Comparison of ENCODE assay signal across 18 cellular contexts in the genomic region with DNA sequence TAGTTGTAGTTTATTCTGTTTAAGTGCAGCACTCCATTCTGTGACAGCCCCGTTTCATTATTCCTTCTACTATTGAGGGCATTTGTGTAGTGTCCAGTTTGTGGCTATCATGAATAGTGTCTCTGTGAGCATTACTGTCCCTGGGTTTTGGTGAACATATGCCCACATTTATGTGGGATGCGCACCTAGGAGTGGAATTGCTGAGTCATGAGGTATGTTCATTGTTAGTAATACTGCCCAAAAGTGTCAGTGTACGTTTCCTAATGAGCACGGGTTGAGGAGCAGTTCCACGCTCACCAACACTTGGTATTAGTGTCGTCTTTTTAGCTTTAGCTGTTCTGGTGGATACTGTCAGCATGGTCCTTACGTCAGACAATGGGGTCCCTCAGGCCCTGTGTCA.
DNase-seq lines count a peak whose midpoint lies in the region; ATAC-seq, FAIRE-seq and TF ChIP-seq lines count a peak whose summit lies in the region.
"Had no signal": no experiment of that assay in that cellular context is flagged by ENCODE, and none has a peak within 500 bp of the region (broad histone marks: within the 10 kb centered on the region; RNA-seq: fewer than 3 reads in every experiment).

No MANE protein-coding gene starts in this region.

- POLR2A ChIA-PET in IMR-90 (lab: Charles Lee; ENCODE audit: unreplicated experiment) = no interaction called here
- POLR2A ChIA-PET in K562 (lab: Yijun Ruan, JAX) = no interaction called here

- CTCF ChIA-PET in IMR-90 (lab: Yijun Ruan, JAX) (no interaction called here), K562 (lab: Yijun Ruan, JAX; ENCODE audit: low intra/inter-chr PET ratio) (no interaction called here)

- dilution Hi-C loops in IMR-90 (cut with HindIII; ENCODE audit: low sequenced_read_pairs, unreplicated experiment) = no loop called here

- H2AFZ ChIP-seq in IMR-90 (replicated peaks; ENCODE audit: low read length, poor library complexity) = no peak overlapping the region
- no peak overlapping the region for H2AFZ ChIP-seq in K562 (ENCODE audit: low read depth, low read length)
- no peak overlapping the region for H2AFZ ChIP-seq in neural cell (ENCODE audit: low read depth, low read length)
- H2AFZ ChIP-seq: GM23248 had no signal

- WGBS in IMR-90 (ENCODE audit: extremely low coverage in 2 of 2, insufficient read length in 1 of 2), 2 experiments = 100% methylated on average over 1 of the region's 7 CpGs; no CpG with 5 or more reads in 1 of the 2 experiments
- 0% methylated on average over 7 of the region's 7 CpGs for WGBS in K562 (ENCODE audit: insufficient coverage, low coverage, missing lambda C conversion rate)

- no peak for TF ChIP-seq RAD21 in IMR-90 (IDR thresholded peaks at IDR 0.05; ENCODE audit: low read length)
- no peak for TF ChIP-seq RAD21 in K562 (CRISPR knock-in tag; conservative IDR thresholded peaks at IDR 0.05 in 1 of 2, IDR thresholded peaks at IDR 0.05 in 1 of 2)
- TF ChIP-seq RAD21 in neural cell (conservative IDR thresholded peaks at IDR 0.05) = no peak

- no peaks in the 10 kb centered on the region for H3K4me1 ChIP-seq in IMR-90 (ENCODE audit: control insufficient read depth, insufficient read depth, low read length)
- H3K4me1 ChIP-seq in K562 (replicated peaks in 1 of 2; ENCODE audit: control insufficient read depth in 2 of 2, insufficient read depth in 2 of 2, low read length in 2 of 2) = no peaks in the 10 kb centered on the region

- H3K9me1 ChIP-seq in IMR-90 (ENCODE audit: insufficient read depth, low read length) (no peaks in the 10 kb centered on the region), K562 (ENCODE audit: control insufficient read depth, insufficient read depth, low read length) (no peaks in the 10 kb centered on the region)

- no peak overlapping the region for H3K56ac ChIP-seq in IMR-90 (ENCODE audit: extremely low read depth, insufficient read depth, low read length)

- H2AK9ac ChIP-seq in IMR-90 (replicated peaks; ENCODE audit: low read depth, low read length, poor library complexity) = no peak overlapping the region

- H3K14ac ChIP-seq in IMR-90 (replicated peaks; ENCODE audit: low read depth, low read length) = no peak overlapping the region

- H4K5ac ChIP-seq in IMR-90 (ENCODE audit: low read depth, low read length) = no peak overlapping the region

- in situ Hi-C loops in IMR-90 (cut with MboI; ENCODE audit: low sequenced_read_pairs) = no loop called here
- in situ Hi-C loops in K562 (cut with MboI) = no loop called here

- H3K9ac ChIP-seq in IMR-90 (ENCODE audit: low read depth, low read length) (no peak overlapping the region), K562 (ENCODE audit: insufficient read depth in 1 of 2, low read depth in 2 of 2, low read length in 2 of 2) (no peak overlapping the region), neural cell (ENCODE audit: low read length) (no peak overlapping the region)
- H3K9ac ChIP-seq: BLaER1, GM23248 had no signal

- H3K36me3 ChIP-seq in IMR-90 (ENCODE audit: control insufficient read depth, insufficient read depth, low read length) (no peaks in the 10 kb centered on the region), K562 (ENCODE audit: control insufficient read depth, insufficient read depth, low read length) (no peaks in the 10 kb centered on the region), neural cell (ENCODE audit: insufficient read depth, low read length) (no peaks in the 10 kb centered on the region)
- H3K36me3 ChIP-seq: BLaER1 had no signal

- no peak overlapping the region for H4K91ac ChIP-seq in IMR-90 (ENCODE audit: insufficient read depth, low read depth, low read length)

- BruUV-seq in IMR-90 (replicated peaks; lab: Mats Ljungman, UMichigan) (no TSS peak), K562 (replicated peaks; lab: Mats Ljungman, UMichigan) (no TSS peak)

- TF ChIP-seq EP300 in K562 (IDR thresholded peaks at IDR 0.05; ENCODE audit: low read length) (no peak), neural cell (conservative IDR thresholded peaks at IDR 0.05; ENCODE audit: poor library complexity, severe bottlenecking) (no peak)

- H3K79me2 ChIP-seq in K562 (ENCODE audit: control insufficient read depth, insufficient read depth, low read length) (no peaks in the 10 kb centered on the region), neural cell (replicated peaks; ENCODE audit: insufficient read depth, low read length) (peaks cover 20% of the 10 kb centered on the region)

- ATAC-seq in IMR-90 (ENCODE audit: low read depth) = no peak
- ATAC-seq in K562 = no peak
- ATAC-seq: HCT116 had no signal

- H4K8ac ChIP-seq in IMR-90 (ENCODE audit: low read depth in 2 of 2, low read length in 2 of 2) = no peak overlapping the region

- H3K9me3 ChIP-seq in IMR-90 (ENCODE audit: control insufficient read depth, insufficient read depth, low read length) (no peaks in the 10 kb centered on the region), K562 (replicated peaks; ENCODE audit: control insufficient read depth, insufficient read depth, low read depth, low read length) (no peaks in the 10 kb centered on the region), neural cell (ENCODE audit: low read length) (no peaks in the 10 kb centered on the region)
- H3K9me3 ChIP-seq: BLaER1 had no signal

- DNase-seq in IMR-90 (no peak), K562 (ENCODE audit: extremely low read depth in 1 of 4, low spot score in 3 of 4) (no peak), NCI-H510A treated with DMSO at 0.1 percent for 48 hours (lab: John Stamatoyannopoulos, UW) (no peak)
- DNase-seq in activated naive CD4-positive, alpha-beta T cell treated with anti-CD3 and anti-CD28 coated beads, Interleukin-2, amount 50 U/mL, for 16 hours = no peak
- DNase-seq in activated naive CD4-positive, alpha-beta T cell treated with Interleukin-2 at 50 U/mL for 16 hours = no peak
- DNase-seq: CD4-positive, alpha-beta memory T cell; DMS153; DMS79; GDM1; GM23248; H7; HFFc6 had no signal

- no peak overlapping the region for H2AK5ac ChIP-seq in IMR-90 (ENCODE audit: low read depth, low read length)

- H4K20me1 ChIP-seq in IMR-90 (ENCODE audit: insufficient read depth, low read length) (no peaks in the 10 kb centered on the region), K562 (replicated peaks; ENCODE audit: control insufficient read depth, insufficient read depth, low read length) (no peaks in the 10 kb centered on the region), neural cell (ENCODE audit: insufficient read depth) (no peaks in the 10 kb centered on the region)
- H4K20me1 ChIP-seq: BLaER1 had no signal

- H3K27me3 ChIP-seq in IMR-90 (ENCODE audit: control insufficient read depth, insufficient read depth, low read length) (no peaks in the 10 kb centered on the region; the same call in 1 of the 2 replicates), K562 (ENCODE audit: control insufficient read depth in 2 of 2, insufficient read depth in 2 of 2, low read length in 2 of 2) (peaks cover 2 to 17% of the 10 kb centered on the region in 2 experiments; a peak in 3 of 5 replicates), neural cell (ENCODE audit: insufficient read depth, low read depth, low read length) (no peaks in the 10 kb centered on the region)
- H3K27me3 ChIP-seq: BLaER1 had no signal

- H3K4ac ChIP-seq in IMR-90 (ENCODE audit: low read depth, low read length) = no peak overlapping the region

- peak; percentile 26 for FAIRE-seq in K562 (lab: Jason Lieb, UNC)
- FAIRE-seq: GM12892, GM18507 had no signal

- no peak overlapping the region for H2BK5ac ChIP-seq in IMR-90 (ENCODE audit: low read depth, low read length, poor library complexity, severe bottlenecking)

- H3K18ac ChIP-seq in IMR-90 (ENCODE audit: low read depth, low read length) = no peak overlapping the region

- H2BK20ac ChIP-seq in IMR-90 (ENCODE audit: low read depth, low read length) = no peak overlapping the region

- no peak overlapping the region for H3K4me3 ChIP-seq in IMR-90 (ENCODE audit: insufficient read depth, low read depth, low read length)
- no peak overlapping the region for H3K4me3 ChIP-seq in K562
- H3K4me3 ChIP-seq in neural cell (ENCODE audit: low read length) = no peak overlapping the region
- H3K4me3 ChIP-seq: BLaER1, GM23248 had no signal

- H3K4me2 ChIP-seq in IMR-90 (ENCODE audit: low read depth, low read length) = no peak overlapping the region
- H3K4me2 ChIP-seq in K562 (ENCODE audit: insufficient read depth, low read length) = no peak overlapping the region
- H3K4me2 ChIP-seq in neural cell (ENCODE audit: low read length) = no peak overlapping the region
- H3K4me2 ChIP-seq: BLaER1 had no signal

- H3K9me2 ChIP-seq in neural cell (ENCODE audit: insufficient read depth, low read length) = no peaks in the 10 kb centered on the region

- no peaks in the 10 kb centered on the region for H3F3A ChIP-seq in neural cell (ENCODE audit: insufficient read depth, low read length, poor library complexity, severe bottlenecking)

- H2BK15ac ChIP-seq in IMR-90 (ENCODE audit: low read depth, low read length) = no peak overlapping the region

- H3K79me1 ChIP-seq in IMR-90 (ENCODE audit: low read depth in 1 of 2, low read length in 2 of 2) = 0 out of 4 replicates have a peak, but pooled peaks cover 0 to 3% of the 10 kb centered on the region in 2 experiments

- no peak overlapping the region for H3K23ac ChIP-seq in IMR-90 (ENCODE audit: low read depth, low read length)

- intact Hi-C loops in IMR-90 (cut with micrococcal nuclease) (no loop called here), K562 (cut with micrococcal nuclease) (no loop called here)

- TF ChIP-seq CTCF in IMR-90 (conservative IDR thresholded peaks at IDR 0.05; ENCODE audit: low read depth, low read length) (no peak), K562 (IDR thresholded peaks at IDR 0.05 in 2 of 3, conservative IDR thresholded peaks at IDR 0.05 in 1 of 3; ENCODE audit: insufficient read depth in 2 of 3, low read depth in 1 of 3, low read length in 3 of 3) (no peak), neural cell (IDR thresholded peaks at IDR 0.05; ENCODE audit: poor library complexity, severe bottlenecking) (no peak)

- no peak overlapping the region for H2BK120ac ChIP-seq in IMR-90 (ENCODE audit: low read depth, low read length)

- H3K27ac ChIP-seq in IMR-90 (ENCODE audit: insufficient read depth, low read length) (no peak overlapping the region), K562 (ENCODE audit: extremely low read depth, low read depth, low read length) (no peak overlapping the region), neural cell (ENCODE audit: low read length) (peak overlapping the region; percentile 17)
- H3K27ac ChIP-seq: BLaER1, GM23248, HL-60 had no signal

- TF ChIP-seq POLR2A in IMR-90 (IDR thresholded peaks at IDR 0.05; ENCODE audit: low read depth, low read length) (no peak), K562 (conservative IDR thresholded peaks at IDR 0.05) (no peak)

TF ChIP-seq in IMR-90, 13 proteins besides CTCF, POLR2A, EP300 and RAD21 (continues in another document):
- no peak for TF ChIP-seq CHD1 (IDR thresholded peaks at IDR 0.05; ENCODE audit: low read depth, low read length)
- no peak for TF ChIP-seq BHLHE40 (IDR thresholded peaks at IDR 0.05; ENCODE audit: low read depth, low read length)

TF ChIP-seq in K562, 482 proteins besides CTCF, POLR2A, EP300 and RAD21 (continues in another document):
- TF ChIP-seq NFE2 (IDR thresholded peaks at IDR 0.05; ENCODE audit: low read depth) (peak; percentile 53), MAFF (IDR thresholded peaks at IDR 0.05; ENCODE audit: low read length) (peak; percentile 46; the same call in 1 of the 2 replicates)

TF ChIP-seq in neural cell, 6 proteins besides CTCF, POLR2A, EP300 and RAD21 (continues in another document):
- no peak for TF ChIP-seq EZH2 (IDR thresholded peaks at IDR 0.05; ENCODE audit: borderline replicate concordance, insufficient read depth, low read length, poor library complexity, severe bottlenecking)
